ENCODE assay signal across 27 cellular contexts in genomic region chr5:11372191-11372590, GRCh38.
"Had no signal": no experiment of that assay in that cellular context is flagged by ENCODE, and none has a peak within 500 bp of the region (broad histone marks: within the 10 kb centered on the region; RNA-seq: fewer than 3 reads in every experiment).

No MANE protein-coding gene starts in this region.

- H3K27me3 Mint-ChIP-seq: stimulated activated naive CD8-positive, alpha-beta T cell treated with anti-CD3 and anti-CD28 coated beads, Interleukin-15, Interleukin-2, amounts not matched to agents 100 ng/mL and 50 ng/mL, for 24 hours had no signal

- H3K9me3 Mint-ChIP-seq: immature natural killer cell; mesothelial cell of epicardium; nephron; neural crest cell; stimulated activated effector memory CD8-positive, alpha-beta T cell treated with anti-CD3 and anti-CD28 coated beads, Interleukin-12 subunit alpha, Interleukin-12 subunit beta, amount 100 ng/mL, for 72 hours; stimulated activated naive CD8-positive, alpha-beta T cell treated with anti-CD3 and anti-CD28 coated beads, Interleukin-15, Interleukin-2, amounts not matched to agents 100 ng/mL and 50 ng/mL, for 24 hours; type B pancreatic cell had no signal

- H3K36me3 ChIP-seq: left ventricle myocardium inferior, pancreas, prostate gland, sigmoid colon, spleen, tibial nerve, uterus had no signal

- H3K4me1 ChIP-seq: left ventricle myocardium inferior, prostate gland, sigmoid colon, spleen, tibial nerve, uterus had no signal

- H3K9me3 ChIP-seq: left ventricle myocardium inferior, pancreas, prostate gland, sigmoid colon, spleen, tibial nerve, uterus had no signal

- H3K4me1 Mint-ChIP-seq: mesothelial cell of epicardium; naive thymus-derived CD8-positive, alpha-beta T cell; nephron; stimulated activated effector memory CD8-positive, alpha-beta T cell treated with anti-CD3 and anti-CD28 coated beads, Interleukin-12 subunit alpha, Interleukin-12 subunit beta, amount 100 ng/mL, for 72 hours had no signal

- H3K27me3 ChIP-seq: pancreas, sigmoid colon, spleen, tibial nerve, uterus had no signal

- H3K4me3 ChIP-seq: left ventricle myocardium inferior, lung, pancreas, prostate gland, sigmoid colon, spleen, tibial nerve, uterus had no signal

- H3K36me3 Mint-ChIP-seq: mesothelial cell of epicardium; naive thymus-derived CD8-positive, alpha-beta T cell; stimulated activated effector memory CD8-positive, alpha-beta T cell treated with anti-CD3 and anti-CD28 coated beads, Interleukin-12 subunit alpha, Interleukin-12 subunit beta, amount 100 ng/mL, for 72 hours; type B pancreatic cell had no signal

- H3K27ac ChIP-seq: left ventricle myocardium inferior, pancreas, prostate gland, sigmoid colon, spleen, tibial nerve, uterus had no signal

- H3K27ac Mint-ChIP-seq: immature natural killer cell; mesothelial cell of epicardium; naive thymus-derived CD8-positive, alpha-beta T cell; nephron; stimulated activated effector memory CD8-positive, alpha-beta T cell treated with anti-CD3 and anti-CD28 coated beads, Interleukin-12 subunit alpha, Interleukin-12 subunit beta, amount 100 ng/mL, for 72 hours; stimulated activated naive CD8-positive, alpha-beta T cell treated with anti-CD3 and anti-CD28 coated beads, Interleukin-15, Interleukin-2, amounts not matched to agents 100 ng/mL and 50 ng/mL, for 24 hours; type B pancreatic cell had no signal

- DNase-seq: hypothalamus; kidney; left colon; left ventricle myocardium inferior; mesendoderm; naive thymus-derived CD8-positive, alpha-beta T cell; nucleus accumbens; pancreas; posterior cingulate gyrus; retina; right cardiac atrium; sigmoid colon; small intestine; spleen; stimulated activated CD4-positive, alpha-beta T cell treated with anti-CD3 and anti-CD28 coated beads, Interleukin-4, amount 100 ng/mL, for 24 hours; stimulated activated naive CD4-positive, alpha-beta T cell; uterus had no signal

- ATAC-seq: left colon; naive thymus-derived CD8-positive, alpha-beta T cell; pancreas; right cardiac atrium had no signal

- H3K4me3 Mint-ChIP-seq: mesothelial cell of epicardium; naive thymus-derived CD8-positive, alpha-beta T cell; nephron; neural crest cell; stimulated activated effector memory CD8-positive, alpha-beta T cell treated with anti-CD3 and anti-CD28 coated beads, Interleukin-12 subunit alpha, Interleukin-12 subunit beta, amount 100 ng/mL, for 72 hours; stimulated activated naive CD8-positive, alpha-beta T cell treated with anti-CD3 and anti-CD28 coated beads, Interleukin-15, Interleukin-2, amounts not matched to agents 100 ng/mL and 50 ng/mL, for 24 hours; type B pancreatic cell had no signal
